Comparison of ENCODE assay signal across 11 cellular contexts in genomic region chr1:21510885-21511578, GRCh38. TPM values are rescaled to one million over a fixed set of nuclear protein-coding genes. Genes with fewer than 3 reads are reported as not detected.
A peak's percentile ranks its signal among the peaks of the same experiment; 100 is the strongest.
DNase-seq lines count a peak whose midpoint lies in the region; ATAC-seq and TF ChIP-seq lines count a peak whose summit lies in the region.
"Had no signal": no experiment of that assay in that cellular context is flagged by ENCODE, and none has a peak within 500 bp of the region (broad histone marks: within the 10 kb centered on the region; RNA-seq: fewer than 3 reads in every experiment).

No MANE protein-coding gene starts in this region.

- H3K27ac ChIP-seq in HL-60 (replicated peaks) (no peak overlapping the region), adrenal gland (peak overlapping the region in 4 of 5 donors; percentile 47 to 81 (median 52)), left lung (peak overlapping the region; percentile 45 to 77)
- H3K27ac ChIP-seq: ascending aorta had no signal

- H3K9me3 ChIP-seq in adrenal gland (replicated peaks in 1 of 3) = no peaks in the 10 kb centered on the region
- H3K9me3 ChIP-seq in left lung = no peaks in the 10 kb centered on the region
- H3K9me3 ChIP-seq: ascending aorta had no signal

- no peaks in the 10 kb centered on the region for H3K36me3 ChIP-seq in adrenal gland (replicated peaks in 1 of 2)
- H3K36me3 ChIP-seq in left lung = peaks cover 0 to 4% of the 10 kb centered on the region in 2 donors
- H3K36me3 ChIP-seq: ascending aorta had no signal

- WGBS in adrenal gland, 4 donors = 87 to 91% (median 89%) methylated on average over 8 to 9 of the region's 9 CpGs

- TF ChIP-seq CTCF in HL-60 (IDR thresholded peaks at IDR 0.05; ENCODE audit: insufficient read depth, low read length) = peak; percentile 13
- TF ChIP-seq CTCF in adrenal gland (IDR thresholded peaks at IDR 0.05) = no peak
- no peak for TF ChIP-seq CTCF in left lung (IDR thresholded peaks at IDR 0.05)

- peaks cover 31% of the 10 kb centered on the region for H3K27me3 ChIP-seq in HL-60 (ENCODE audit: insufficient read depth, poor library complexity, severe bottlenecking)
- no peaks in the 10 kb centered on the region for H3K27me3 ChIP-seq in adrenal gland
- peaks cover 8 to 60% of the 10 kb centered on the region in 2 donors for H3K27me3 ChIP-seq in left lung

- H3K4me3 ChIP-seq in HL-60 (replicated peaks; ENCODE audit: insufficient read depth, low read length) (no peak overlapping the region), adrenal gland (no peak overlapping the region), left lung (peak overlapping the region in 1 of 2 donors; percentile 47)
- H3K4me3 ChIP-seq: ascending aorta had no signal

- H3K4me1 ChIP-seq in adrenal gland (replicated peaks in 1 of 2) = peaks cover 8 to 31% of the 10 kb centered on the region in 2 donors
- peaks cover 22 to 54% of the 10 kb centered on the region in 2 donors for H3K4me1 ChIP-seq in left lung

- DNase-seq in ACHN (peak; percentile 7), HL-60 (ENCODE audit: low read depth in 1 of 2, low spot score in 1 of 2) (no peak), adrenal gland (no peak), left lung (no peak), RPMI8226 (no peak), NCI-H1694 treated with DMSO at 0.1 percent for 48 hours (lab: John Stamatoyannopoulos, UW) (no peak), NCI-H1436 treated with DMSO at 0.1 percent for 48 hours (lab: John Stamatoyannopoulos, UW) (no peak)
- DNase-seq: left cardiac atrium had no signal

- in situ Hi-C loops in ACHN (cut with HindIII; ENCODE audit: low pct_ligation_motif_present, low pct_unique_long_range_greater_than_20kb, low sequenced_read_pairs) = no loop called here

- intact Hi-C loops in adrenal gland (cut with DNase I) (loop anchor here in 1 of 2 donors (10.0 kb wide), 1 partner anchor 144 kb away; no protein-coding TSS in a partner anchor), left lung (cut with DNase I) (loop anchor here in 1 of 2 donors (10.0 kb wide), 1 partner anchor 144 kb away; no protein-coding TSS in a partner anchor)

- ATAC-seq in left lung (peak; percentile 28), HG03469 (IDR thresholded peaks at IDR 0.05; ENCODE audit: unreplicated experiment) (no peak)

- no peak for TF ChIP-seq POLR2A in adrenal gland (IDR thresholded peaks at IDR 0.05)

RNA-seq across cellular contexts. Expression of gene ALPL, which starts 1.8 kb away (rescaled TPM):
- total RNA-seq in adrenal gland = 100 to 1,000 TPM in 2 of 8 donors, 10 to 100 TPM in 6; 21.9 to 752 (median 62.9) TPM
- polyA plus RNA-seq in adrenal gland = 100 to 1,000 TPM in 2 of 3 donors, 10 to 100 TPM in 1; 74.7 to 338 (median 147) TPM
- 100 to 1,000 TPM; 148 to 198 TPM for total RNA-seq in left lung
- total RNA-seq: activated CD8-positive, alpha-beta memory T cell treated with anti-CD3 and anti-CD28 coated beads for 36 hours had no signal
